Comparison of ENCODE assay signal across 7 cellular contexts in genomic region chr9:33164138-33164809, GRCh38. TPM values are rescaled to one million over a fixed set of nuclear protein-coding genes. Genes with fewer than 3 reads are reported as not detected.
DNase-seq lines count a peak whose midpoint lies in the region; ATAC-seq and TF ChIP-seq lines count a peak whose summit lies in the region.

No MANE protein-coding gene starts in this region.

- H3K36me3 ChIP-seq in kidney epithelial cell (ENCODE audit: control insufficient read depth, insufficient read depth, low read length) (no peaks in the 10 kb centered on the region), tibial nerve (no peaks in the 10 kb centered on the region)

- H3K27me3 ChIP-seq in kidney epithelial cell (ENCODE audit: control insufficient read depth, insufficient read depth, low read length) = no peaks in the 10 kb centered on the region
- H3K27me3 ChIP-seq in tibial nerve = no peaks in the 10 kb centered on the region

- peak overlapping the region; percentile 92 to 98 (median 97) for H3K27ac ChIP-seq in tibial nerve

- TF ChIP-seq POLR2A in tibial nerve (IDR thresholded peaks at IDR 0.05) = peak in 1 of 2 donors; percentile 14

- peak overlapping the region; percentile 97 for H3K27ac Mint-ChIP-seq in activated naive CD4-positive, alpha-beta T cell treated with anti-CD3 and anti-CD28 coated beads, Interleukin-2, amount 50 U/mL, for 24 hours

- peak overlapping the region; percentile 93 for H3K4me3 Mint-ChIP-seq in activated naive CD4-positive, alpha-beta T cell treated with anti-CD3 and anti-CD28 coated beads, Interleukin-2, amount 50 U/mL, for 24 hours

- H3K27me3 Mint-ChIP-seq in activated naive CD4-positive, alpha-beta T cell treated with anti-CD3 and anti-CD28 coated beads, Interleukin-2, amount 50 U/mL, for 24 hours = no peaks in the 10 kb centered on the region

- peaks cover 4% of the 10 kb centered on the region for H3K36me3 Mint-ChIP-seq in activated naive CD4-positive, alpha-beta T cell treated with anti-CD3 and anti-CD28 coated beads, Interleukin-2, amount 50 U/mL, for 24 hours

- H3K9me3 ChIP-seq in tibial nerve = no peaks in the 10 kb centered on the region

- H3K9me3 Mint-ChIP-seq in activated naive CD4-positive, alpha-beta T cell treated with anti-CD3 and anti-CD28 coated beads, Interleukin-2, amount 50 U/mL, for 24 hours = no peaks in the 10 kb centered on the region

- DNase-seq in kidney epithelial cell (ENCODE audit: low read depth) = no peak
- DNase-seq in tibial nerve (ENCODE audit: low spot score in 2 of 2) = peak in 1 of 2 donors; percentile 37
- DNase-seq in NCI-H2029 treated with DMSO at 0.1 percent for 48 hours (lab: John Stamatoyannopoulos, UW) = no peak
- DNase-seq in inferior parietal cortex (ENCODE audit: extremely low spot score) = no peak

- H3K4me1 Mint-ChIP-seq in activated naive CD4-positive, alpha-beta T cell treated with anti-CD3 and anti-CD28 coated beads, Interleukin-2, amount 50 U/mL, for 24 hours = peaks cover 84% of the 10 kb centered on the region

- peak; percentile 14 to 70 for TF ChIP-seq EP300 in tibial nerve (IDR thresholded peaks at IDR 0.05)

- TF ChIP-seq CTCF in kidney epithelial cell (IDR thresholded peaks at IDR 0.05; ENCODE audit: insufficient read depth, low read length, poor library complexity, severe bottlenecking) (no peak), tibial nerve (IDR thresholded peaks at IDR 0.05) (no peak)

- H3K4me1 ChIP-seq in tibial nerve = peaks cover 6 to 74% (median 63%) of the 10 kb centered on the region in 4 donors

- H3K4me3 ChIP-seq in kidney epithelial cell (ENCODE audit: low read depth, low read length) = peak overlapping the region; percentile 9
- peak overlapping the region; percentile 79 to 99 (median 92) for H3K4me3 ChIP-seq in tibial nerve

- ATAC-seq in GM18519 (IDR thresholded peaks at IDR 0.05; ENCODE audit: low FRiP score, unreplicated experiment) (peak; percentile 33), HG02885 (IDR thresholded peaks at IDR 0.05; ENCODE audit: poor library complexity, unreplicated experiment) (peak; percentile 21)

- WGBS in tibial nerve, 2 donors = 44 to 46% methylated on average over 11 of the region's 11 CpGs

RNA-seq across cellular contexts. Expression of gene B4GALT1, which starts 2.9 kb away (rescaled TPM):
- total RNA-seq in kidney epithelial cell (86.1 and 103 TPM in 2 replicates), tibial nerve (10 to 100 TPM; 51.6 to 74.4 (median 65.3) TPM)
